ENCODE assay signal across 17 cellular contexts in genomic region chr5:115392611-115393010, GRCh38.
"Had no signal": no experiment of that assay in that cellular context is flagged by ENCODE, and none has a peak within 500 bp of the region (broad histone marks: within the 10 kb centered on the region; RNA-seq: fewer than 3 reads in every experiment).

No MANE protein-coding gene starts in this region.

- H3K9me3 ChIP-seq: esophagus squamous epithelium, gastrocnemius medialis, tibial nerve had no signal

- H3K27me3 ChIP-seq: esophagus squamous epithelium, gastrocnemius medialis, tibial nerve had no signal

- H3K4me3 ChIP-seq: esophagus squamous epithelium, gastrocnemius medialis, lung, tibial nerve had no signal

- H3K36me3 ChIP-seq: esophagus squamous epithelium, gastrocnemius medialis, tibial nerve had no signal

- DNase-seq: activated CD4-positive, alpha-beta T cell treated with anti-CD3 and anti-CD28 coated beads, Interleukin-2, amount 10 ng/mL, durations not matched to agents 24 days and 14 days; activated CD4-positive, CD25-positive, alpha-beta regulatory T cell; activated CD8-positive, alpha-beta T cell treated with anti-CD3 and anti-CD28 coated beads for 36 hours; activated naive CD4-positive, alpha-beta T cell treated with anti-CD3 and anti-CD28 coated beads for 36 hours; activated T-cell treated with anti-CD3 and anti-CD28 coated beads, Interleukin-2, amount 50 U/mL, for 24 hours; effector CD8-positive, alpha-beta T cell; esophagus squamous epithelium; gastrocnemius medialis; head of caudate nucleus; nephron progenitor cell; nucleus accumbens; retina; stimulated activated naive CD8-positive, alpha-beta T cell treated with anti-CD3 and anti-CD28 coated beads, Interleukin-15, Interleukin-2, amounts not matched to agents 100 U/mL and 50 U/mL, for 24 hours; substantia nigra; T-cell had no signal

- ATAC-seq: activated CD8-positive, alpha-beta T cell treated with anti-CD3 and anti-CD28 coated beads for 36 hours; gastrocnemius medialis; stimulated activated naive CD8-positive, alpha-beta T cell treated with anti-CD3 and anti-CD28 coated beads, Interleukin-15, Interleukin-2, amounts not matched to agents 100 U/mL and 50 U/mL, for 24 hours; T-cell had no signal

- H3K4me1 ChIP-seq: tibial nerve had no signal

- H3K27ac ChIP-seq: esophagus squamous epithelium, gastrocnemius medialis, tibial nerve had no signal
